11 cellular contexts compared by ENCODE assay signal in the genomic region with DNA sequence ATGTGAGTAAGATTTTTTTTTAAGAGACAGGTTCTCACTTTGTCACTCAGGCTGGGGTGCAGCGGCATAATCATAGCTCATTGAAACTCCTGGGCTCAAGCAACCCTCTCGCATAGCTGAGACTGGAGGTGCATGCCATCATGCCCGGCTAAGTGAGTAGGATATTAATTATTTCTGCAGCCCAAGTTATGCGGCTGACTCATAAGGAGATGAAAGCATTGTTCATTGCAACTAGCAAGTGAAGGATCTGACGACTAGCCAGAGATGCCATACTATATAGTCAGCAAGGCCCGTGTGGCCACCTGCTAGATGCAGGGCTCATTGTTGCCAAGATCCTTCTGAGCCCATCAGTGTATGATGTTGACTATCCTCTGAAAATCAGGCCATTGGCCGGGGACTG. TPM values are rescaled to one million over a fixed set of nuclear protein-coding genes. Genes with fewer than 3 reads are reported as not detected.
DNase-seq lines count a peak whose midpoint lies in the region; ATAC-seq, FAIRE-seq and TF ChIP-seq lines count a peak whose summit lies in the region.
"Had no signal": no experiment of that assay in that cellular context is flagged by ENCODE, and none has a peak within 500 bp of the region (broad histone marks: within the 10 kb centered on the region; RNA-seq: fewer than 3 reads in every experiment).

No MANE protein-coding gene starts in this region.

- no peaks in the 10 kb centered on the region for H4K20me1 ChIP-seq in GM12878 (ENCODE audit: control insufficient read depth, insufficient read depth)

- no peak overlapping the region for H3K9ac ChIP-seq in GM12878 (ENCODE audit: control insufficient read depth, insufficient read depth, low read length)

- BruUV-seq in GM12878 (replicated peaks; lab: Mats Ljungman, UMichigan): no TSS peak

- intact Hi-C loops in GM12878 (cut with micrococcal nuclease; ENCODE audit: unreplicated experiment): no loop called here

- peaks cover 64% of the 10 kb centered on the region for H3K4me1 ChIP-seq in GM12878 (ENCODE audit: control insufficient read depth, insufficient read depth, low read length)
- H3K4me1 ChIP-seq: transverse colon had no signal

- no peak for FAIRE-seq in GM12878 (lab: Jason Lieb, UNC)

- peaks cover 0 to 2% of the 10 kb centered on the region in 2 experiments; a peak in 2 of 4 replicates for H3K36me3 ChIP-seq in GM12878 (ENCODE audit: control insufficient read depth in 2 of 2, insufficient read depth in 2 of 2, low read length in 1 of 2)
- H3K36me3 ChIP-seq: transverse colon had no signal

- ATAC-seq in GM12878 (no peak), GM18870 (IDR thresholded peaks at IDR 0.05; ENCODE audit: unreplicated experiment) (no peak)

- WGBS in GM12878 (ENCODE audit: insufficient coverage, insufficient replicate concordance, low lambda C conversion rate, missing lambda C conversion rate): 66% methylated on average over 7 of the region's 7 CpGs

- CTCF ChIA-PET in GM12878 (lab: Yijun Ruan, JAX): interaction anchor here (1.2 to 2.2 kb wide), 3 partner anchors 8 to 41 kb away, joined by 3 to 7 read pairs (median 4); no protein-coding TSS in a partner anchor

- in situ Hi-C loops in GM12878 (cut with MboI) (no loop called here), GM13977 (cut with MboI; ENCODE audit: low pct_unique_long_range_greater_than_20kb, low sequenced_read_pairs, unreplicated experiment) (no loop called here)

- no peaks in the 10 kb centered on the region; the same call in 2 of the 3 replicates for H3K9me3 ChIP-seq in GM12878 (replicated peaks; ENCODE audit: control insufficient read depth, insufficient read depth, low read length)
- H3K9me3 ChIP-seq: transverse colon had no signal

- TF ChIP-seq RAD21 in GM12878 (IDR thresholded peaks at IDR 0.05; ENCODE audit: insufficient read depth, low read depth, low read length): no peak

- no peak overlapping the region for H2AFZ ChIP-seq in GM12878 (ENCODE audit: control insufficient read depth, low read depth, low read length)

- H3K4me3 ChIP-seq in GM12878: no peak overlapping the region
- H3K4me3 ChIP-seq: transverse colon had no signal

- RAD21 ChIA-PET in GM12878 (lab: Charles Lee; ENCODE audit: unreplicated experiment): interaction anchor here (0.7 to 1.9 kb wide), 7 partner anchors 16 to 47 kb away, joined by 3 to 6 read pairs (median 3); no protein-coding TSS in a partner anchor

- H3K27me3 ChIP-seq in GM12878 (replicated peaks in 1 of 2; ENCODE audit: control insufficient read depth in 2 of 2, insufficient read depth in 2 of 2, low read length in 1 of 2): no peaks in the 10 kb centered on the region
- H3K27me3 ChIP-seq: transverse colon had no signal

- peaks cover 56% of the 10 kb centered on the region for H3K79me2 ChIP-seq in GM12878 (ENCODE audit: control insufficient read depth, insufficient read depth, low read length)

- TF ChIP-seq POLR2A in GM12878 (IDR thresholded peaks at IDR 0.05; ENCODE audit: low read depth, low read length): no peak

- POLR2A ChIA-PET in GM12878 (lab: Charles Lee): interaction anchor here (1.0 to 1.5 kb wide), 3 partner anchors 8 to 26 kb away, joined by 3 to 4 read pairs (median 4); no protein-coding TSS in a partner anchor

- peak; percentile 81 for DNase-seq in AG08395 (ENCODE audit: low spot score)
- peak; percentile 97 for DNase-seq in HT1080 (ENCODE audit: low read depth)
- DNase-seq in GM12878 (ENCODE audit: low read depth, low spot score): no peak
- DNase-seq in kidney glomerular epithelial cell (lab: John Stamatoyannopoulos, UW): peak; percentile 98
- DNase-seq in GM13977 (ENCODE audit: low spot score): no peak
- no peak for DNase-seq in GOT3 (lab: John Stamatoyannopoulos, UW)
- no peak for DNase-seq in hypothalamus (lab: John Stamatoyannopoulos, UW)
- DNase-seq: activated B cell treated with CpG ODN at 0.5 μM for 24 hours, C1 segment of cervical spinal cord, transverse colon had no signal

- TF ChIP-seq CTCF in GM12878 (IDR thresholded peaks at IDR 0.05 in 2 of 3, conservative IDR thresholded peaks at IDR 0.05 in 1 of 3; ENCODE audit: control insufficient read depth in 2 of 3, extremely low read depth in 1 of 3, insufficient read depth in 1 of 3, low read depth in 3 of 3, low read length in 3 of 3) (no peak), GM13977 (IDR thresholded peaks at IDR 0.05; ENCODE audit: extremely low read depth, insufficient read depth, missing control alignments) (no peak)

- TF ChIP-seq EP300 in GM12878 (IDR thresholded peaks at IDR 0.05; ENCODE audit: borderline replicate concordance in 1 of 2, control insufficient read depth in 1 of 2, low read depth in 2 of 2, low read length in 2 of 2): no peak

- 0 out of 2 replicates have a peak overlapping the region, but pooled peaks have one; percentile 22 for H3K27ac ChIP-seq in GM12878 (ENCODE audit: control insufficient read depth, insufficient read depth)
- H3K27ac ChIP-seq: transverse colon had no signal

- SMC1A ChIA-PET in GM12878 (lab: Charles Lee; ENCODE audit: uncharacterized antibody, unreplicated experiment): interaction anchor here (1.0 to 10.2 kb wide), 7 partner anchors 17 to 47 kb away, joined by 3 to 109 read pairs (median 6); no protein-coding TSS in a partner anchor

- no peak overlapping the region for H3K4me2 ChIP-seq in GM12878 (ENCODE audit: control insufficient read depth, insufficient read depth)

TF ChIP-seq in GM12878, 131 proteins besides CTCF, POLR2A, EP300 and RAD21:
- no peak for TF ChIP-seq SIN3A (IDR thresholded peaks at IDR 0.05; ENCODE audit: low read depth, low read length)
- TF ChIP-seq, protein P1, sequence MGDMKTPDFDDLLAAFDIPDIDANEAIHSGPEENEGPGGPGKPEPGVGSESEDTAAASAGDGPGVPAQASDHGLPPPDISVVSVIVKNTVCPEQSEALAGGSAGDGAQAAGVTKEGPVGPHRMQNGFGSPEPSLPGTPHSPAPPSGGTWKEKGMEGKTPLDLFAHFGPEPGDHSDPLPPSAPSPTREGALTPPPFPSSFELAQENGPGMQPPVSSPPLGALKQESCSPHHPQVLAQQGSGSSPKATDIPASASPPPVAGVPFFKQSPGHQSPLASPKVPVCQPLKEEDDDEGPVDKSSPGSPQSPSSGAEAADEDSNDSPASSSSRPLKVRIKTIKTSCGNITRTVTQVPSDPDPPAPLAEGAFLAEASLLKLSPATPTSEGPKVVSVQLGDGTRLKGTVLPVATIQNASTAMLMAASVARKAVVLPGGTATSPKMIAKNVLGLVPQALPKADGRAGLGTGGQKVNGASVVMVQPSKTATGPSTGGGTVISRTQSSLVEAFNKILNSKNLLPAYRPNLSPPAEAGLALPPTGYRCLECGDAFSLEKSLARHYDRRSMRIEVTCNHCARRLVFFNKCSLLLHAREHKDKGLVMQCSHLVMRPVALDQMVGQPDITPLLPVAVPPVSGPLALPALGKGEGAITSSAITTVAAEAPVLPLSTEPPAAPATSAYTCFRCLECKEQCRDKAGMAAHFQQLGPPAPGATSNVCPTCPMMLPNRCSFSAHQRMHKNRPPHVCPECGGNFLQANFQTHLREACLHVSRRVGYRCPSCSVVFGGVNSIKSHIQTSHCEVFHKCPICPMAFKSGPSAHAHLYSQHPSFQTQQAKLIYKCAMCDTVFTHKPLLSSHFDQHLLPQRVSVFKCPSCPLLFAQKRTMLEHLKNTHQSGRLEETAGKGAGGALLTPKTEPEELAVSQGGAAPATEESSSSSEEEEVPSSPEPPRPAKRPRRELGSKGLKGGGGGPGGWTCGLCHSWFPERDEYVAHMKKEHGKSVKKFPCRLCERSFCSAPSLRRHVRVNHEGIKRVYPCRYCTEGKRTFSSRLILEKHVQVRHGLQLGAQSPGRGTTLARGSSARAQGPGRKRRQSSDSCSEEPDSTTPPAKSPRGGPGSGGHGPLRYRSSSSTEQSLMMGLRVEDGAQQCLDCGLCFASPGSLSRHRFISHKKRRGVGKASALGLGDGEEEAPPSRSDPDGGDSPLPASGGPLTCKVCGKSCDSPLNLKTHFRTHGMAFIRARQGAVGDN (IDR thresholded peaks at IDR 0.05): 0 out of 2 replicates have a peak, but pooled peaks have one; percentile 26

RNA-seq across cellular contexts. Expression of gene ABCC4, which starts 45.2 kb away (rescaled TPM):
- total RNA-seq in HT1080 (2014; rRNA removed; shearing (Covaris generic)): 15.7 and 17.2 TPM in 2 replicates
- polyA plus RNA-seq in HT1080 (2015; cell fraction: cytosol; rRNA removed): 9.3 and 13.0 TPM in 2 replicates
- polyA plus RNA-seq in HT1080 (2015; cell fraction: nucleus; rRNA removed): 23.5 and 23.7 TPM in 2 replicates
- total RNA-seq in GM12878 (2013; cell fraction: nucleolus; rRNA removed): 273 and 306 TPM in 2 replicates
- total RNA-seq in GM12878 (2014; rRNA removed) (28.1 and 37.8 TPM in 2 replicates), GM12878 (2014; rRNA removed; fragmentation: Illumina TruSeq; extraction: Trizol) (34.7 and 37.8 TPM in 2 replicates), GM12878 (2021) (35.6 and 36.4 TPM in 2 replicates)
- polyA plus RNA-seq in GM12878 (2011; ENCODE audit: low read depth): 8.8 TPM
- polyA plus RNA-seq in GM12878 (2011; rRNA removed) (44.4 and 58.5 TPM in 2 replicates), GM12878 (2014; fragmentation: Illumina TruSeq; extraction: Trizol) (28.3 and 30.3 TPM in 2 replicates), GM12878 (2014; fragmentation: Nextera tagmentation; extraction: Ambion mirVana) (1 to 10 TPM; 7.2 to 8.0 TPM), GM12878 (2014; rRNA removed) (16.5 and 20.0 TPM in 2 replicates), GM12878 (2016; fragmentation: Nextera tagmentation; extraction: Ambion mirVana) (10 to 100 TPM; 18.3 to 19.3 TPM)
- polyA plus RNA-seq in GM12878 (2011; cell fraction: cytosol; rRNA removed): 21.1 and 22.0 TPM in 2 replicates
- 30.5 and 31.4 TPM in 2 replicates for polyA plus RNA-seq in GM12878 (2011; cell fraction: nucleus; rRNA removed)
- polyA plus RNA-seq in GM12878 (2012): 11.4 and 12.6 TPM in 2 replicates
- 127 and 164 TPM in 2 replicates for polyA minus RNA-seq in GM12878 (2011; rRNA and poly(A)+ RNA removed)
- polyA minus RNA-seq in GM12878 (2011; cell fraction: cytosol; rRNA and poly(A)+ RNA removed): 26.5 and 28.6 TPM in 2 replicates
- 73.5 and 115 TPM in 2 replicates for polyA minus RNA-seq in GM12878 (2011; cell fraction: nucleus; rRNA and poly(A)+ RNA removed)

Comparison
In these comparisons a context has a peak if more than half of its experiments do, and no peak if none do; other contexts are left out.
1. DNase-seq: peak in AG08395 (single experiment), HT1080 (single experiment) and kidney glomerular epithelial cell (single experiment); none in GM12878 (single experiment), GM13977 (single experiment), GOT3 (single experiment) and hypothalamus (0 of 51).